Comparison of ENCODE assay signal across 1 cellular context in genomic region chr17:27245230-27245696, GRCh38.
TF ChIP-seq lines count a peak whose summit lies in the region.

No MANE protein-coding gene starts in this region.

TF ChIP-seq in HepG2, 621 proteins besides CTCF, POLR2A, EP300 and RAD21 (continued from another document and continues in another):
- TF ChIP-seq ZBTB33 (CRISPR knock-in tag; IDR thresholded peaks at IDR 0.05) (no peak), HOXA3 (CRISPR knock-in tag; IDR thresholded peaks at IDR 0.05) (peak; percentile 62; the same call in 1 of the 2 replicates), ZMYM2 (CRISPR knock-in tag; IDR thresholded peaks at IDR 0.05) (no peak), PHF8 (CRISPR knock-in tag; IDR thresholded peaks at IDR 0.05) (peak; percentile 46; the same call in 1 of the 2 replicates), FOSL1 (CRISPR knock-in tag; IDR thresholded peaks at IDR 0.05; ENCODE audit: borderline replicate concordance) (peak; percentile 34; the same call in 1 of the 2 replicates), ATF6 (CRISPR knock-in tag; conservative IDR thresholded peaks at IDR 0.05) (no peak), REL (CRISPR knock-in tag; conservative IDR thresholded peaks at IDR 0.05) (no peak), FOXK2 (IDR thresholded peaks at IDR 0.05) (no peak), KLF16 (CRISPR knock-in tag; IDR thresholded peaks at IDR 0.05) (0 out of 4 replicates have a peak, but pooled peaks of 1 of the 2 experiments have one; percentile 41), ZBTB10 (CRISPR knock-in tag; IDR thresholded peaks at IDR 0.05; ENCODE audit: borderline replicate concordance) (no peak), NR2F2 (IDR thresholded peaks at IDR 0.05; ENCODE audit: borderline replicate concordance, low read depth) (no peak; the same call in 1 of the 2 replicates), CREBL2 (CRISPR knock-in tag; IDR thresholded peaks at IDR 0.05; ENCODE audit: borderline replicate concordance) (no peak), ZNF44 (CRISPR knock-in tag; IDR thresholded peaks at IDR 0.05) (no peak), ZHX1 (CRISPR knock-in tag; IDR thresholded peaks at IDR 0.05; ENCODE audit: low read depth) (no peak), SATB2 (CRISPR knock-in tag; IDR thresholded peaks at IDR 0.05) (no peak), PAXIP1 (CRISPR knock-in tag; conservative IDR thresholded peaks at IDR 0.05) (no peak; the same call in 1 of the 2 replicates), ZNF597 (CRISPR knock-in tag; IDR thresholded peaks at IDR 0.05) (no peak), TRIM22 (IDR thresholded peaks at IDR 0.05) (no peak), FOXA3 (CRISPR knock-in tag; IDR thresholded peaks at IDR 0.05) (no peak), ZNF572 (CRISPR knock-in tag; IDR thresholded peaks at IDR 0.05) (no peak), TCF7 (IDR thresholded peaks at IDR 0.05; ENCODE audit: low read depth) (no peak), GPN1 (CRISPR knock-in tag; IDR thresholded peaks at IDR 0.05; ENCODE audit: borderline replicate concordance) (no peak), ZNF746 (CRISPR knock-in tag; IDR thresholded peaks at IDR 0.05) (no peak), ARNT2 (CRISPR knock-in tag; IDR thresholded peaks at IDR 0.05; ENCODE audit: low read depth) (no peak), CHD2 (IDR thresholded peaks at IDR 0.05; ENCODE audit: low read depth, low read length) (no peak), FOSL2 (CRISPR knock-in tag; IDR thresholded peaks at IDR 0.05) (peak; percentile 91), ZNF20 (CRISPR knock-in tag; IDR thresholded peaks at IDR 0.05) (no peak), THAP7 (CRISPR knock-in tag; IDR thresholded peaks at IDR 0.05) (no peak), REPIN1 (CRISPR knock-in tag; IDR thresholded peaks at IDR 0.05; ENCODE audit: borderline replicate concordance, low read depth) (0 out of 2 replicates have a peak, but pooled peaks have one; percentile 29), ZNF782 (CRISPR knock-in tag; IDR thresholded peaks at IDR 0.05; ENCODE audit: borderline replicate concordance) (no peak), SRF (IDR thresholded peaks at IDR 0.05; ENCODE audit: low read depth, low read length) (no peak), POLR2G (IDR thresholded peaks at IDR 0.05; ENCODE audit: low read depth, low read length) (no peak), HOXD1 (CRISPR knock-in tag; IDR thresholded peaks at IDR 0.05) (no peak), ZNF558 (CRISPR knock-in tag; IDR thresholded peaks at IDR 0.05; ENCODE audit: borderline replicate concordance) (no peak), ZSCAN25 (CRISPR knock-in tag; IDR thresholded peaks at IDR 0.05) (peak; percentile 53; the same call in 1 of the 2 replicates), ZNF644 (CRISPR knock-in tag; IDR thresholded peaks at IDR 0.05; ENCODE audit: low read depth) (no peak), MYPOP (CRISPR knock-in tag; IDR thresholded peaks at IDR 0.05) (no peak), ATF7 (IDR thresholded peaks at IDR 0.05) (no peak), ATF7 (CRISPR knock-in tag; IDR thresholded peaks at IDR 0.05) (no peak), ZBTB46 (CRISPR knock-in tag; IDR thresholded peaks at IDR 0.05; ENCODE audit: borderline replicate concordance) (no peak), ZNF460 (CRISPR knock-in tag; IDR thresholded peaks at IDR 0.05; ENCODE audit: borderline replicate concordance) (no peak)
